Comparison of ENCODE assay signal across 18 cellular contexts in genomic region chr15:28929200-28929599, GRCh38.
"Had no signal": no experiment of that assay in that cellular context is flagged by ENCODE, and none has a peak within 500 bp of the region (broad histone marks: within the 10 kb centered on the region; RNA-seq: fewer than 3 reads in every experiment).

No MANE protein-coding gene starts in this region.

- H3K4me1 Mint-ChIP-seq: mesothelial cell of epicardium had no signal

- H3K4me3 Mint-ChIP-seq: activated naive CD8-positive, alpha-beta T cell treated with anti-CD3 and anti-CD28 coated beads for 36 hours; activated T-helper 1 cell treated with anti-CD3 and anti-CD28 coated beads, Interleukin-12 subunit alpha, Interleukin-12 subunit beta, Interleukin-2, Interleukin-4 antibody, amounts not matched to agents 30 ng/mL and 10 ng/mL and 1 ng/mL, durations not matched to agents 14 hours and 24 hours and 36 hours; mesothelial cell of epicardium; natural killer cell treated with Interleukin-12 subunit alpha and Interleukin-12 subunit beta and Interleukin-15 and Interleukin-18, amount 100 ng/mL, for 72 hours; stimulated activated naive CD8-positive, alpha-beta T cell treated with anti-CD3 and anti-CD28 coated beads, Interleukin-15, Interleukin-2, amounts not matched to agents 100 ng/mL and 50 ng/mL, for 24 hours had no signal

- H3K27ac ChIP-seq: heart left ventricle, prostate gland, tibial artery, WERI-Rb-1 had no signal

- H3K9me3 ChIP-seq: prostate gland, tibial artery had no signal

- H3K36me3 ChIP-seq: heart left ventricle, prostate gland, tibial artery, WERI-Rb-1 had no signal

- H3K36me3 Mint-ChIP-seq: natural killer cell treated with Interleukin-12 subunit alpha and Interleukin-12 subunit beta and Interleukin-15 and Interleukin-18, amount 100 ng/mL, for 72 hours had no signal

- H3K9me3 Mint-ChIP-seq: activated T-helper 1 cell treated with anti-CD3 and anti-CD28 coated beads, Interleukin-12 subunit alpha, Interleukin-12 subunit beta, Interleukin-2, Interleukin-4 antibody, amounts not matched to agents 30 ng/mL and 10 ng/mL and 1 ng/mL, durations not matched to agents 14 hours and 24 hours and 36 hours; mesothelial cell of epicardium; natural killer cell treated with Interleukin-12 subunit alpha and Interleukin-12 subunit beta and Interleukin-15 and Interleukin-18, amount 100 ng/mL, for 72 hours; stimulated activated naive CD8-positive, alpha-beta T cell treated with anti-CD3 and anti-CD28 coated beads, Interleukin-15, Interleukin-2, amounts not matched to agents 100 ng/mL and 50 ng/mL, for 24 hours had no signal

- H3K4me1 ChIP-seq: heart left ventricle, prostate gland, tibial artery had no signal

- H3K27me3 Mint-ChIP-seq: activated naive CD8-positive, alpha-beta T cell treated with anti-CD3 and anti-CD28 coated beads for 36 hours; natural killer cell treated with Interleukin-12 subunit alpha and Interleukin-12 subunit beta and Interleukin-15 and Interleukin-18, amount 100 ng/mL, for 72 hours; stimulated activated naive CD8-positive, alpha-beta T cell treated with anti-CD3 and anti-CD28 coated beads, Interleukin-15, Interleukin-2, amounts not matched to agents 100 ng/mL and 50 ng/mL, for 24 hours had no signal

- DNase-seq: activated CD4-positive, alpha-beta T cell treated with anti-CD3 and anti-CD28 coated beads for 4 hours; activated CD4-positive, alpha-beta T cell treated with anti-CD3 and anti-CD28 coated beads, Interleukin-2, amount 50 U/mL, for 48 hours; activated CD8-positive, alpha-beta memory T cell treated with anti-CD3 and anti-CD28 coated beads, Interleukin-2, amount 50 U/mL, for 48 hours; activated naive CD8-positive, alpha-beta T cell treated with anti-CD3 and anti-CD28 coated beads for 36 hours; cerebellar nuclear complex; heart left ventricle; left ventricle myocardium superior; mammary epithelial cell; stimulated activated CD4-positive, alpha-beta T cell treated with anti-CD3 and anti-CD28 coated beads, Interleukin-12 subunit alpha, Interleukin-12 subunit beta, amount 100 ng/mL, for 4 hours; stimulated activated CD4-positive, alpha-beta T cell treated with anti-CD3 and anti-CD28 coated beads, Interleukin-4, amount 100 ng/mL, for 4 hours; T-helper 1 cell; WERI-Rb-1 had no signal

- H3K27ac Mint-ChIP-seq: activated T-helper 1 cell treated with anti-CD3 and anti-CD28 coated beads, Interleukin-12 subunit alpha, Interleukin-12 subunit beta, Interleukin-2, Interleukin-4 antibody, amounts not matched to agents 30 ng/mL and 10 ng/mL and 1 ng/mL, durations not matched to agents 14 hours and 24 hours and 36 hours; mesothelial cell of epicardium; stimulated activated naive CD8-positive, alpha-beta T cell treated with anti-CD3 and anti-CD28 coated beads, Interleukin-15, Interleukin-2, amounts not matched to agents 100 ng/mL and 50 ng/mL, for 24 hours had no signal

- H3K4me3 ChIP-seq: heart left ventricle, prostate gland, tibial artery had no signal
